ENCODE assay signal across 8 cellular contexts in the genomic region with DNA sequence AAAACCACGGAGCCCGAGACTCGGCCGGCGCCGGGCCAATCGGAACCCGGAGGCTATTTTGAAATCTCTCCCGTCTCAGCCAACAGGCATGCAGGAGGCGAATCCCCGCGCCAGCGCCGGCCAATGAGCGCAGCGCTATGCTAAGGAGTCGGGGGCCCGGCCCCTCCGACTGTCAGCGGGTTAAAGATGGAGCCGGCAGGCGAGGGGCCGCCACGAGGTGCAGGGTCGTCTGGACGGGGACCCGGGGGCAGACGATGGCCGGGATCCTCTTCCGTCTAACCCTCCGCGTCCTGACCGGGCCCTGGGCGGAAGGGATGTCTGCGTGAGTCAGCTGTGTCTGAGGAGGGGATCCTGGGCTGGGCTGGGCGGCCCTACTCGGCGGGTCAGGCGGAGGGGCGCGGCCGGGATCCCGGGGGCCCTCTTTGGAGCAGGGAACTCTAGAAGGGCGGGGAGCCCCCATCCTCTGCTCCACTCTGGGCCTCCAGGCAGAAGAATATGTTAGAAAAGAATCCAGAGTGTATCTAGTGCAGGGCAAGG. TPM values are rescaled to one million over a fixed set of nuclear protein-coding genes. Genes with fewer than 3 reads are reported as not detected.
DNase-seq lines count a peak whose midpoint lies in the region; ATAC-seq and TF ChIP-seq lines count a peak whose summit lies in the region.

No MANE protein-coding gene starts in this region.

- H3K4me1 ChIP-seq in foreskin keratinocyte (no peaks in the 10 kb centered on the region), neuron (ENCODE audit: insufficient read depth, low read length) (peaks cover 28% of the 10 kb centered on the region), stomach (peaks cover 15 to 32% (median 28%) of the 10 kb centered on the region in 4 donors)

- H3K27ac ChIP-seq in KOPT-K1 (ENCODE audit: low read depth, low read length, poor library complexity, severe bottlenecking): peak overlapping the region; percentile 84
- H3K27ac ChIP-seq in foreskin keratinocyte: peak overlapping the region; percentile 2
- peak overlapping the region in 4 of 5 donors; percentile 31 to 54 (median 46) for H3K27ac ChIP-seq in stomach

- H3K27me3 ChIP-seq in foreskin keratinocyte (no peaks in the 10 kb centered on the region), neuron (ENCODE audit: insufficient read depth, low read length) (no peaks in the 10 kb centered on the region), stomach (peaks cover 0 to 4% (median 0%) of the 10 kb centered on the region in 3 donors)

- TF ChIP-seq EP300 in stomach (IDR thresholded peaks at IDR 0.05): no peak

- TF ChIP-seq CTCF in foreskin keratinocyte (conservative IDR thresholded peaks at IDR 0.05) (no peak), stomach (IDR thresholded peaks at IDR 0.05) (no peak)

- peaks cover 38% of the 10 kb centered on the region for H3K36me3 ChIP-seq in KOPT-K1 (ENCODE audit: insufficient read depth, low read length)
- H3K36me3 ChIP-seq in neuron (ENCODE audit: insufficient read depth, low read length): peaks cover 23% of the 10 kb centered on the region
- peaks cover 0 to 22% (median 12%) of the 10 kb centered on the region in 4 donors for H3K36me3 ChIP-seq in stomach

- intact Hi-C loops in stomach (cut with DNase I; ENCODE audit: low total_unique reads): no loop called here

- peak overlapping the region; percentile 87 for H2AFZ ChIP-seq in neuron (ENCODE audit: low read depth, low read length)

- peak overlapping the region; percentile 94 for H3K4me3 ChIP-seq in neuron (ENCODE audit: low read length)
- peak overlapping the region; percentile 48 to 75 (median 59) for H3K4me3 ChIP-seq in stomach

- H3K9me3 ChIP-seq in KOPT-K1 (ENCODE audit: insufficient read depth, low read length, poor library complexity, severe bottlenecking): no peaks in the 10 kb centered on the region
- no peaks in the 10 kb centered on the region for H3K9me3 ChIP-seq in neuron (ENCODE audit: low read length)
- H3K9me3 ChIP-seq in stomach: no peaks in the 10 kb centered on the region

- DNase-seq in EH (ENCODE audit: low read depth): peak; percentile 88
- DNase-seq in SHP77 (lab: John Stamatoyannopoulos, UW): peak; percentile 82 to 88
- peak; percentile 69 for DNase-seq in activated effector memory CD4-positive, alpha-beta T cell treated with Interleukin-2 at 50 U/mL for 16 hours
- peak; percentile 63 to 81 for DNase-seq in foreskin keratinocyte
- peak; percentile 91 for DNase-seq in stomach

- ATAC-seq in GM21737 (IDR thresholded peaks at IDR 0.05; ENCODE audit: unreplicated experiment): peak; percentile 76
- ATAC-seq in foreskin keratinocyte: peak; percentile 91

- TF ChIP-seq POLR2A in stomach (IDR thresholded peaks at IDR 0.05): no peak

- WGBS in stomach, 5 donors: 1 to 2% (median 1%) methylated on average over 34 to 44 of the region's 44 CpGs

RNA-seq across cellular contexts. Expression of a gene that starts 10.0 kb away (rescaled TPM):
- total RNA-seq in foreskin keratinocyte (65.4 and 72.1 TPM in 2 replicates), stomach (100 to 1,000 TPM in 1 of 5 donors, 10 to 100 TPM in 2, 1 to 10 TPM in 1, not detected in 1; 4.0 to 101 (median 24.2) TPM)
- polyA plus RNA-seq in foreskin keratinocyte (107 and 146 TPM in 2 replicates), stomach (10 to 100 TPM; 36.4 to 42.7 (median 39.0) TPM)

RNA-seq across cellular contexts. Expression of a gene that starts 13.7 kb away (rescaled TPM):
- total RNA-seq in foreskin keratinocyte (29.0 and 31.3 TPM in 2 replicates), stomach (10 to 100 TPM; 35.0 to 77.9 (median 51.1) TPM)
- polyA plus RNA-seq in foreskin keratinocyte (20.6 and 22.6 TPM in 2 replicates), stomach (10 to 100 TPM; 20.6 to 36.0 (median 22.3) TPM)

RNA-seq across cellular contexts. Expression of a gene that starts 19.5 kb away (rescaled TPM):
- 0.07 and 0.10 TPM in 2 replicates for total RNA-seq in foreskin keratinocyte
- 0.08 and 0.11 TPM in 2 replicates for polyA plus RNA-seq in foreskin keratinocyte
- not detected for total RNA-seq in stomach
- polyA plus RNA-seq in stomach: under 1 TPM in 2 of 3 donors, not detected in 1; 0.25 to 0.48 TPM

RNA-seq across cellular contexts. Expression of a gene that starts 22.3 kb away (rescaled TPM):
- total RNA-seq in foreskin keratinocyte: 43.9 and 44.9 TPM in 2 replicates
- polyA plus RNA-seq in foreskin keratinocyte: 63.5 and 65.7 TPM in 2 replicates
- total RNA-seq in stomach: 10 to 100 TPM in 4 of 5 donors, 1 to 10 TPM in 1; 8.1 to 75.3 (median 41.1) TPM
- 10 to 100 TPM; 23.8 to 42.4 (median 35.1) TPM for polyA plus RNA-seq in stomach

Comparison
In these comparisons a context has a peak if more than half of its experiments do, and no peak if none do; other contexts are left out.
1. Peak in every context shown above with its lines: DNase-seq, ATAC-seq, H3K4me3 ChIP-seq and H3K27ac ChIP-seq.
2. H3K27ac ChIP-seq: peak in every context shown above with its lines; median percentile 84 in KOPT-K1; 46 in stomach; 2 in foreskin keratinocyte.